9 cellular contexts compared by ENCODE assay signal in the genomic region with DNA sequence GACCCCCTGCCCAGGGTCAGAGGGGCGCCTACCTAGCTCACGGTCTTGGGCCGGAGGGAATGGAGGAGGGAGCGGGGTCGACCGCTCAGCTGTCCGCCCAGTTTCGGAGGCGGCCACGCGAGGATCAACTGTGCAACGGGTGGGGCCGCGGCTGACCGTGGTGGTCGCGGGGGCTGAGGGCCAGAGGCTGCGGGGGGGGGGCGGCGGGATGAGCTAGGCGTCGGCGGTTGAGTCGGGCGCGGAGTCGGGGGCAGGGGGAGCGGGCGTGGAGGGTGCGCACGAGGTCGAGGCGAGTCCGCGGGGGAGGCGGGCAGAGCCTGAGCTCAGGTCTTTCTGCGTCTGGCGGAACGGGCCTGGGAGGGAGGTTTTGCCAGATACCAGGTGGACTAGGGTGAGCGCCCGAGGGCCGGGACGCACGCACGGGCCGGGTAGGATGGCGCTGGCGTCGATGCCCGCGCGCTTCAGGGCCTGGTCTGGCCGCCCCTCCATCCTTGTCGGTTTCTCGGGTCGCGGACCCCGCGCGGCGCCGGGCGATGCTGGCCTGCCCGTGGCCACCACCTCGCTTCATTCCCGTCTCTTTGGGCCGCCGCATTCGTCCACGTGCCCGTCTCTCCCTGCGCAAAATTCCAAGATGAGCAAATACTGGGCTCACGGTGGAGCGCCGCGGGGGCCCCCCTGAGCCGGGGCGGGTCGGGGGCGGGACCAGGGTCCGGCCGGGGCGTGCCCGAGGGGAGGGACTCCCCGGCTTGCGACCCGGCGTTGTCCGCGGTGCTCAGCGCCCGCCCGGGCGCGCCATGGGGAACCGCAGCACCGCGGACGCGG. TPM values are rescaled to one million over a fixed set of nuclear protein-coding genes. Genes with fewer than 3 reads are reported as not detected.
A peak's percentile ranks its signal among the peaks of the same experiment; 100 is the strongest.
DNase-seq lines count a peak whose midpoint lies in the region; ATAC-seq, FAIRE-seq and TF ChIP-seq lines count a peak whose summit lies in the region.
"Had no signal": no experiment of that assay in that cellular context is flagged by ENCODE, and none has a peak within 500 bp of the region (broad histone marks: within the 10 kb centered on the region; RNA-seq: fewer than 3 reads in every experiment).

TSS of gene DRD4 (plus strand) at position 759 of the 822 bp plus-strand sequence. CDS start at position 795, 36 bp downstream.

- H3K27ac Mint-ChIP-seq in astrocyte (ENCODE audit: unreplicated experiment) = peak within 1 kb of the TSS; percentile 77

- no peak within 1 kb of the TSS for H2AFZ ChIP-seq in astrocyte (ENCODE audit: low read depth, low read length)

- POLR2A ChIA-PET in RWPE1 (lab: Yijun Ruan, JAX; ENCODE audit: low non-redundant PET) = interaction anchor here (0.5 to 0.6 kb wide), 2 partner anchors 20 to 60 kb away, joined by 3 to 4 read pairs; no protein-coding TSS in a partner anchor

- no peaks in the 10 kb centered on the region for H3K9me3 ChIP-seq in astrocyte (ENCODE audit: insufficient read depth, low read depth, low read length)

- H3K36me3 ChIP-seq in H7 (replicated peaks; ENCODE audit: control insufficient read depth, insufficient read depth, low read length) = no peaks in the 10 kb centered on the region
- no peaks in the 10 kb centered on the region for H3K36me3 ChIP-seq in astrocyte (ENCODE audit: insufficient read depth, low read length)

- no peak for FAIRE-seq in astrocyte (lab: Jason Lieb, UNC)
- no peak for FAIRE-seq in D721Med (lab: Jason Lieb, UNC)

- peaks cover 6% of the 10 kb centered on the region for H3K4me1 Mint-ChIP-seq in astrocyte (ENCODE audit: low read depth, unreplicated experiment)

- H3K79me2 ChIP-seq in astrocyte (ENCODE audit: insufficient read depth, low read length) = no peaks in the 10 kb centered on the region

- TF ChIP-seq CTCF in astrocyte (IDR thresholded peaks at IDR 0.05; ENCODE audit: insufficient read depth, low read depth, low read length) (no peak), D721Med (IDR thresholded peaks at IDR 0.05; ENCODE audit: insufficient read depth, missing control alignments) (no peak), RWPE1 (conservative IDR thresholded peaks at IDR 0.05; ENCODE audit: low read depth) (no peak)

- H3K27ac ChIP-seq in astrocyte (ENCODE audit: low read depth, low read length) = no peak within 1 kb of the TSS
- no peak within 1 kb of the TSS; the same call in 1 of the 2 replicates for H3K27ac ChIP-seq in RWPE1
- H3K27ac ChIP-seq: VCaP had no signal

- H3K4me3 ChIP-seq in H7 (ENCODE audit: insufficient read depth, low read depth, low read length) (peak within 1 kb of the TSS; percentile 39), astrocyte (ENCODE audit: insufficient read depth, low read depth, low read length) (no peak within 1 kb of the TSS), iPS-11a (ENCODE audit: low read depth, low read length) (peak within 1 kb of the TSS; percentile 63)

- no peak within 1 kb of the TSS for H3K9ac ChIP-seq in astrocyte (ENCODE audit: low read length)

- H3K36me3 Mint-ChIP-seq in astrocyte (ENCODE audit: low read depth, unreplicated experiment) = peaks cover 9% of the 10 kb centered on the region

- peaks cover 33% of the 10 kb centered on the region for H3K27me3 ChIP-seq in H7 (ENCODE audit: control insufficient read depth, insufficient read depth, low read length)
- H3K27me3 ChIP-seq in astrocyte (ENCODE audit: insufficient read depth, low read length) = peaks cover 14% of the 10 kb centered on the region

- ATAC-seq in sciatic nerve (peak; percentile 51), GM18505 (IDR thresholded peaks at IDR 0.05; ENCODE audit: unreplicated experiment) (no peak)

- peak within 1 kb of the TSS; percentile 85 for H3K4me3 Mint-ChIP-seq in astrocyte (ENCODE audit: unreplicated experiment)

- H3K27me3 Mint-ChIP-seq in astrocyte (ENCODE audit: low read depth, unreplicated experiment) = peaks cover 2% of the 10 kb centered on the region

- CTCF ChIA-PET in RWPE1 (lab: Yijun Ruan, JAX) = no interaction called here

- H4K20me1 ChIP-seq in astrocyte (ENCODE audit: insufficient read depth, low read length) = peaks cover 39% of the 10 kb centered on the region

- peaks cover 11% of the 10 kb centered on the region for H3K4me1 ChIP-seq in astrocyte (ENCODE audit: insufficient read depth, low read length)

- H3K9me3 Mint-ChIP-seq in astrocyte (ENCODE audit: unreplicated experiment) = no peaks in the 10 kb centered on the region

- H3K4me2 ChIP-seq in astrocyte (ENCODE audit: low read length) = peak within 1 kb of the TSS; percentile 73

- intact Hi-C loops in sciatic nerve (cut with DNase I) = no loop called here

- no peak for TF ChIP-seq POLR2A in GM18505 (IDR thresholded peaks at IDR 0.05; ENCODE audit: borderline replicate concordance, extremely low read depth, insufficient read depth, insufficient read length)

- DNase-seq in H7 (peak; percentile 94), astrocyte (ENCODE audit: low read depth) (no peak), sciatic nerve (ENCODE audit: low spot score) (no peak), D721Med (ENCODE audit: insufficient read length, low spot score) (no peak), RWPE1 (ENCODE audit: low spot score) (no peak), NOMO-1 treated with dmso at 0.1 percent for 144 hours (lab: John Stamatoyannopoulos, UW; ENCODE audit: unreplicated experiment) (no peak)

RNA-seq across cellular contexts. Expression of gene DRD4, which starts in this region (rescaled TPM):
- 1.8 and 2.1 TPM in 2 replicates for total RNA-seq in H7 (2014; rRNA removed; shearing (Covaris generic))
- total RNA-seq in astrocyte = 9.9 and 12.0 TPM in 2 replicates
- total RNA-seq in sciatic nerve = 4.1 TPM
